29 cellular contexts compared by ENCODE assay signal in genomic region chr15:35727627-35728026, GRCh38.
"Had no signal": no experiment of that assay in that cellular context is flagged by ENCODE, and none has a peak within 500 bp of the region (broad histone marks: within the 10 kb centered on the region; RNA-seq: fewer than 3 reads in every experiment).

No MANE protein-coding gene starts in this region.

- H3K4me1 Mint-ChIP-seq: activated B cell treated with CpG ODN at 0.5 μM for 24 hours; activated CD4-positive, alpha-beta T cell treated with anti-CD3 and anti-CD28 coated beads for 36 hours; activated CD8-positive, alpha-beta memory T cell treated with anti-CD3 and anti-CD28 coated beads, Interleukin-2, amount 10 ng/mL, durations not matched to agents 7 days and 5 days; activated naive CD4-positive, alpha-beta T cell treated with anti-CD3 and anti-CD28 coated beads, Interleukin-2, amount 50 U/mL, for 24 hours; activated naive CD8-positive, alpha-beta T cell treated with anti-CD3 and anti-CD28 coated beads, Interleukin-2, amount 50 U/mL, for 24 hours; memory B cell; naive thymus-derived CD8-positive, alpha-beta T cell; stimulated activated memory B cell treated with anti-CD40 and anti-IgM and Interleukin-4, amounts not matched to agents 10 μg/mL and 1 μg/mL and 100 μg/mL, for 72 hours; stimulated activated naive CD8-positive, alpha-beta T cell treated with anti-CD3 and anti-CD28 coated beads, Interleukin-15, amount 100 ng/mL, for 72 hours had no signal

- H3K36me3 Mint-ChIP-seq: activated CD8-positive, alpha-beta memory T cell treated with anti-CD3 and anti-CD28 coated beads, Interleukin-2, amount 10 ng/mL, durations not matched to agents 7 days and 5 days; activated naive CD4-positive, alpha-beta T cell treated with anti-CD3 and anti-CD28 coated beads, Interleukin-2, amount 50 U/mL, for 24 hours; memory B cell; naive thymus-derived CD8-positive, alpha-beta T cell; stimulated activated memory B cell treated with anti-CD40 and anti-IgM and Interleukin-4, amounts not matched to agents 10 μg/mL and 1 μg/mL and 100 μg/mL, for 72 hours had no signal

- H3K4me1 ChIP-seq: gastrocnemius medialis, psoas muscle, thyroid gland, upper lobe of right lung had no signal

- H3K4me3 Mint-ChIP-seq: activated B cell treated with CpG ODN at 0.5 μM for 24 hours; activated CD4-positive, alpha-beta T cell treated with anti-CD3 and anti-CD28 coated beads for 36 hours; activated CD8-positive, alpha-beta memory T cell treated with anti-CD3 and anti-CD28 coated beads, Interleukin-2, amount 10 ng/mL, durations not matched to agents 7 days and 5 days; activated CD8-positive, alpha-beta T cell treated with anti-CD3 and anti-CD28 coated beads, Interleukin-2, amount 10 ng/mL, durations not matched to agents 7 days and 5 days; activated naive CD4-positive, alpha-beta T cell treated with anti-CD3 and anti-CD28 coated beads, Interleukin-2, amount 50 U/mL, for 24 hours; activated naive CD8-positive, alpha-beta T cell treated with anti-CD3 and anti-CD28 coated beads, Interleukin-2, amount 50 U/mL, for 24 hours; effector memory CD8-positive, alpha-beta T cell; memory B cell; naive thymus-derived CD8-positive, alpha-beta T cell; stimulated activated memory B cell treated with anti-CD40 and anti-IgM and Interleukin-4, amounts not matched to agents 10 μg/mL and 1 μg/mL and 100 μg/mL, for 72 hours; stimulated activated naive CD8-positive, alpha-beta T cell treated with anti-CD3 and anti-CD28 coated beads, Interleukin-15, amount 100 ng/mL, for 72 hours had no signal

- H3K4me2 ChIP-seq: smooth muscle cell had no signal

- H3K9me3 ChIP-seq: gastrocnemius medialis, ovary, psoas muscle, thyroid gland, upper lobe of right lung had no signal

- ATAC-seq: activated CD4-positive, alpha-beta T cell treated with anti-CD3 and anti-CD28 coated beads for 36 hours; activated CD8-positive, alpha-beta memory T cell treated with anti-CD3 and anti-CD28 coated beads, Interleukin-2, amount 10 ng/mL, durations not matched to agents 7 days and 5 days; activated CD8-positive, alpha-beta T cell treated with anti-CD3 and anti-CD28 coated beads, Interleukin-2, amount 10 ng/mL, durations not matched to agents 7 days and 5 days; activated naive CD8-positive, alpha-beta T cell treated with anti-CD3 and anti-CD28 coated beads, Interleukin-2, amount 50 U/mL, for 24 hours; effector memory CD8-positive, alpha-beta T cell; gastrocnemius medialis; naive thymus-derived CD8-positive, alpha-beta T cell; psoas muscle; stimulated activated memory B cell treated with anti-CD40 and anti-IgM and Interleukin-4, amounts not matched to agents 10 μg/mL and 1 μg/mL and 100 μg/mL, for 72 hours; stimulated activated naive CD8-positive, alpha-beta T cell treated with anti-CD3 and anti-CD28 coated beads, Interleukin-15, amount 100 ng/mL, for 72 hours; upper lobe of right lung had no signal

- H3K27ac ChIP-seq: gastrocnemius medialis, ovary, psoas muscle, thyroid gland, upper lobe of right lung had no signal

- H3K27ac Mint-ChIP-seq: activated B cell treated with CpG ODN at 0.5 μM for 24 hours; activated CD4-positive, alpha-beta T cell treated with anti-CD3 and anti-CD28 coated beads for 36 hours; activated CD8-positive, alpha-beta memory T cell treated with anti-CD3 and anti-CD28 coated beads, Interleukin-2, amount 10 ng/mL, durations not matched to agents 7 days and 5 days; activated CD8-positive, alpha-beta T cell treated with anti-CD3 and anti-CD28 coated beads, Interleukin-2, amount 10 ng/mL, durations not matched to agents 7 days and 5 days; activated naive CD4-positive, alpha-beta T cell treated with anti-CD3 and anti-CD28 coated beads, Interleukin-2, amount 50 U/mL, for 24 hours; activated naive CD8-positive, alpha-beta T cell treated with anti-CD3 and anti-CD28 coated beads, Interleukin-2, amount 50 U/mL, for 24 hours; activated T-helper 2 cell treated with anti-CD3 and anti-CD28 coated beads, Interferon-gamma antibody, Interleukin-2, Interleukin-4, amounts not matched to agents 10 μg/mL and 5 μg/mL and 100 μg/mL, durations not matched to agents 14 hours and 24 hours and 36 hours; effector memory CD8-positive, alpha-beta T cell; memory B cell; naive thymus-derived CD8-positive, alpha-beta T cell; stimulated activated memory B cell treated with anti-CD40 and anti-IgM and Interleukin-4, amounts not matched to agents 10 μg/mL and 1 μg/mL and 100 μg/mL, for 72 hours had no signal

- H3K4me3 ChIP-seq: gastrocnemius medialis, ovary, psoas muscle, smooth muscle cell, thyroid gland, upper lobe of right lung had no signal

- DNase-seq: activated B cell treated with CpG ODN at 0.5 μM for 24 hours; activated CD4-positive, alpha-beta T cell treated with anti-CD3 and anti-CD28 coated beads for 36 hours; activated CD8-positive, alpha-beta memory T cell treated with anti-CD3 and anti-CD28 coated beads, Interleukin-2, amount 10 ng/mL, durations not matched to agents 7 days and 5 days; activated CD8-positive, alpha-beta T cell treated with anti-CD3 and anti-CD28 coated beads, Interleukin-2, amount 10 ng/mL, durations not matched to agents 7 days and 5 days; activated naive CD8-positive, alpha-beta T cell treated with anti-CD3 and anti-CD28 coated beads, Interleukin-2, amount 50 U/mL, for 24 hours; activated T-cell treated with anti-CD3 and anti-CD28 coated beads, Interleukin-2, amount 50 U/mL, for 48 hours; amygdala; caudate nucleus; cortex of kidney; effector memory CD8-positive, alpha-beta T cell; gastrocnemius medialis; glutamatergic neuron; kidney; left colon; naive thymus-derived CD8-positive, alpha-beta T cell; ovary; psoas muscle; stimulated activated CD4-positive, alpha-beta T cell treated with anti-CD3 and anti-CD28 coated beads, Interleukin-1b, Interleukin-23, amount 100 ng/mL, for 48 hours; stimulated activated CD4-positive, alpha-beta T cell treated with anti-CD3 and anti-CD28 coated beads, Interleukin-4, amount 100 ng/mL, for 4 hours; stimulated activated CD8-positive, alpha-beta memory T cell treated with anti-CD3 and anti-CD28 coated beads, Interleukin-4, amount 100 ng/mL, for 48 hours; stimulated activated naive CD8-positive, alpha-beta T cell treated with anti-CD3 and anti-CD28 coated beads, Interleukin-15, amount 100 ng/mL, for 72 hours; T-helper 2 cell; thyroid gland; upper lobe of right lung had no signal

- H3K36me3 ChIP-seq: gastrocnemius medialis, ovary, thyroid gland, upper lobe of right lung had no signal

- H3K9me3 Mint-ChIP-seq: activated B cell treated with CpG ODN at 0.5 μM for 24 hours; activated naive CD4-positive, alpha-beta T cell treated with anti-CD3 and anti-CD28 coated beads, Interleukin-2, amount 50 U/mL, for 24 hours; activated naive CD8-positive, alpha-beta T cell treated with anti-CD3 and anti-CD28 coated beads, Interleukin-2, amount 50 U/mL, for 24 hours; activated T-helper 2 cell treated with anti-CD3 and anti-CD28 coated beads, Interferon-gamma antibody, Interleukin-2, Interleukin-4, amounts not matched to agents 10 μg/mL and 5 μg/mL and 100 μg/mL, durations not matched to agents 14 hours and 24 hours and 36 hours; effector memory CD8-positive, alpha-beta T cell; stimulated activated memory B cell treated with anti-CD40 and anti-IgM and Interleukin-4, amounts not matched to agents 10 μg/mL and 1 μg/mL and 100 μg/mL, for 72 hours had no signal

- H3K27me3 Mint-ChIP-seq: activated B cell treated with CpG ODN at 0.5 μM for 24 hours; activated naive CD8-positive, alpha-beta T cell treated with anti-CD3 and anti-CD28 coated beads, Interleukin-2, amount 50 U/mL, for 24 hours; memory B cell; stimulated activated memory B cell treated with anti-CD40 and anti-IgM and Interleukin-4, amounts not matched to agents 10 μg/mL and 1 μg/mL and 100 μg/mL, for 72 hours had no signal

- H3K27me3 ChIP-seq: gastrocnemius medialis, ovary, thyroid gland, upper lobe of right lung had no signal
